Comparison of ENCODE assay signal across 20 cellular contexts in genomic region chr3:145817870-145818483, GRCh38.
DNase-seq lines count a peak whose midpoint lies in the region; ATAC-seq and TF ChIP-seq lines count a peak whose summit lies in the region.
"Had no signal": no experiment of that assay in that cellular context is flagged by ENCODE, and none has a peak within 500 bp of the region (broad histone marks: within the 10 kb centered on the region; RNA-seq: fewer than 3 reads in every experiment).

No MANE protein-coding gene starts in this region.

- no peak overlapping the region for H3K14ac ChIP-seq in H9 (ENCODE audit: insufficient read depth, low read length)

- no peaks in the 10 kb centered on the region for H3K27me3 ChIP-seq in H9 (ENCODE audit: insufficient read depth, low read length)
- no peaks in the 10 kb centered on the region for H3K27me3 ChIP-seq in lower lobe of right lung (ENCODE audit: low read depth)
- H3K27me3 ChIP-seq: breast epithelium, testis had no signal

- H2BK15ac ChIP-seq in H9 (ENCODE audit: low read depth, low read length), result no peak overlapping the region

- no peak overlapping the region for H3K9ac ChIP-seq in H9 (ENCODE audit: extremely low read depth, insufficient read length, low read length)
- H3K9ac ChIP-seq: KMS-11 had no signal

- no peak overlapping the region for H2BK120ac ChIP-seq in H9 (ENCODE audit: low read depth, low read length, poor library complexity, severe bottlenecking)

- 100% methylated on average over 1 of the region's 4 CpGs for WGBS in H9 (ENCODE audit: extremely low coverage, insufficient read length, low lambda C conversion rate)

- H3K79me1 ChIP-seq in H9 (ENCODE audit: insufficient read depth, low read depth, low read length, poor library complexity, severe bottlenecking), result no peaks in the 10 kb centered on the region

- no peaks in the 10 kb centered on the region for H3K79me2 ChIP-seq in H9 (ENCODE audit: insufficient read depth, low read length)

- H3K18ac ChIP-seq in H9 (ENCODE audit: insufficient read length, low read depth, low read length), result no peak overlapping the region

- ATAC-seq in GM18511 (IDR thresholded peaks at IDR 0.05; ENCODE audit: unreplicated experiment) (peak; percentile 74), HG03342 (IDR thresholded peaks at IDR 0.05; ENCODE audit: unreplicated experiment) (peak; percentile 83), lower lobe of right lung (no peak)
- no peak for ATAC-seq in activated naive CD4-positive, alpha-beta T cell treated with anti-CD3 and anti-CD28 coated beads, Interleukin-2, amount 50 U/mL, for 72 hours
- ATAC-seq: activated naive CD8-positive, alpha-beta T cell treated with anti-CD3 and anti-CD28 coated beads, Interleukin-2, amount 50 U/mL, for 24 hours; right cardiac atrium had no signal

- H2BK5ac ChIP-seq in H9 (ENCODE audit: insufficient read length, low read length), result no peak overlapping the region

- no peak overlapping the region for H3K23ac ChIP-seq in H9 (ENCODE audit: insufficient read length, low read depth, low read length)

- H3K36me3 ChIP-seq in lower lobe of right lung, result no peaks in the 10 kb centered on the region
- H3K36me3 ChIP-seq: breast epithelium had no signal

- H3K4me3 ChIP-seq in lower lobe of right lung, result no peak overlapping the region
- H3K4me3 ChIP-seq: breast epithelium, testis had no signal

- DNase-seq in H9 (no peak), iris pigment epithelial cell (ENCODE audit: low read depth) (peak; percentile 0), amniotic stem cell (lab: John Stamatoyannopoulos, UW) (no peak), lower lobe of right lung (no peak), cortex of kidney (lab: John Stamatoyannopoulos, UW) (no peak)
- DNase-seq in activated naive CD4-positive, alpha-beta T cell treated with anti-CD3 and anti-CD28 coated beads, Interleukin-2, amount 50 U/mL, for 72 hours (ENCODE audit: low spot score in 2 of 2), result no peak
- DNase-seq: activated CD4-positive, alpha-beta T cell treated with anti-CD3 and anti-CD28 coated beads for 1 hour; activated naive CD8-positive, alpha-beta T cell treated with anti-CD3 and anti-CD28 coated beads, Interleukin-2, amount 50 U/mL, for 24 hours; GF-D8; naive B cell; NCI-H2029 treated with DMSO at 0.1 percent for 48 hours; NCI-H510A treated with DMSO at 0.1 percent for 48 hours; right cardiac atrium; SW 1271; testis had no signal

- H4K5ac ChIP-seq in H9 (ENCODE audit: insufficient read length, low read depth, low read length), result no peak overlapping the region

- H3K23me2 ChIP-seq in H9 (ENCODE audit: insufficient read length, low read depth, low read length, poor library complexity, severe bottlenecking), result no peaks in the 10 kb centered on the region

- no peak overlapping the region for H3K56ac ChIP-seq in H9 (ENCODE audit: insufficient read length, low read depth, low read length)

- H2AK5ac ChIP-seq in H9 (ENCODE audit: insufficient read length, low read length), result no peak overlapping the region

- peaks cover 15 to 20% of the 10 kb centered on the region in 2 experiments for H3K4me1 Mint-ChIP-seq in H9
- H3K4me1 Mint-ChIP-seq: activated naive CD8-positive, alpha-beta T cell treated with anti-CD3 and anti-CD28 coated beads, Interleukin-2, amount 50 U/mL, for 24 hours; naive B cell had no signal

- no peak overlapping the region for H3T11ph ChIP-seq in H9 (ENCODE audit: low read length)

- H3K27me3 Mint-ChIP-seq in H9 (ENCODE audit: low read depth), result no peaks in the 10 kb centered on the region
- H3K27me3 Mint-ChIP-seq: activated naive CD8-positive, alpha-beta T cell treated with anti-CD3 and anti-CD28 coated beads, Interleukin-2, amount 50 U/mL, for 24 hours; dendritic cell treated with granulocyte-macrophage colony-stimulating factor and Interleukin-4, amounts not matched to agents 40 ng/mL and 50 ng/mL, for 4 days; naive B cell had no signal

- H3K27ac Mint-ChIP-seq in H9, result peak overlapping the region in 2 of 3 experiments; percentile 53 to 90; a peak in 2 of 7 replicates
- no peak overlapping the region for H3K27ac Mint-ChIP-seq in activated naive CD4-positive, alpha-beta T cell treated with anti-CD3 and anti-CD28 coated beads, Interleukin-2, amount 50 U/mL, for 72 hours
- H3K27ac Mint-ChIP-seq: activated naive CD8-positive, alpha-beta T cell treated with anti-CD3 and anti-CD28 coated beads, Interleukin-2, amount 50 U/mL, for 24 hours; dendritic cell treated with granulocyte-macrophage colony-stimulating factor and Interleukin-4, amounts not matched to agents 40 ng/mL and 50 ng/mL, for 4 days; naive B cell had no signal

- peaks cover 2 to 4% of the 10 kb centered on the region in 2 experiments; a peak in 1 of 5 replicates for H3K9me3 Mint-ChIP-seq in H9
- peaks cover 0 to 13% of the 10 kb centered on the region in 2 donors for H3K9me3 Mint-ChIP-seq in activated naive CD4-positive, alpha-beta T cell treated with anti-CD3 and anti-CD28 coated beads, Interleukin-2, amount 50 U/mL, for 72 hours
- H3K9me3 Mint-ChIP-seq: dendritic cell treated with granulocyte-macrophage colony-stimulating factor and Interleukin-4, amounts not matched to agents 40 ng/mL and 50 ng/mL, for 4 days had no signal

- no peak overlapping the region for H4K8ac ChIP-seq in H9 (replicated peaks; ENCODE audit: insufficient read length, low read depth, low read length)

- H4K91ac ChIP-seq in H9 (ENCODE audit: insufficient read length, low read depth, low read length), result no peak overlapping the region

- H3K4ac ChIP-seq in H9 (ENCODE audit: low read depth, low read length), result no peak overlapping the region

- H3K4me3 Mint-ChIP-seq in H9, result no peak overlapping the region
- H3K4me3 Mint-ChIP-seq: activated naive CD8-positive, alpha-beta T cell treated with anti-CD3 and anti-CD28 coated beads, Interleukin-2, amount 50 U/mL, for 24 hours; dendritic cell treated with granulocyte-macrophage colony-stimulating factor and Interleukin-4, amounts not matched to agents 40 ng/mL and 50 ng/mL, for 4 days; naive B cell had no signal

- H2BK12ac ChIP-seq in H9 (ENCODE audit: insufficient read length, low read depth, low read length), result no peak overlapping the region

- H3K9me3 ChIP-seq in H9 (ENCODE audit: control insufficient read depth, low read depth, low read length) (no peaks in the 10 kb centered on the region), lower lobe of right lung (no peaks in the 10 kb centered on the region)
- H3K9me3 ChIP-seq: breast epithelium, testis had no signal

- intact Hi-C loops in lower lobe of right lung (cut with DNase I), result no loop called here

- H3K27ac ChIP-seq in H9 (ENCODE audit: insufficient read length, low read depth, low read length) (no peak overlapping the region), lower lobe of right lung (no peak overlapping the region)
- H3K27ac ChIP-seq: breast epithelium, KMS-11, testis had no signal

- no peak overlapping the region for H3K4me2 ChIP-seq in H9 (ENCODE audit: insufficient read depth, insufficient read length, low read length)
- H3K4me2 ChIP-seq: KMS-11 had no signal

- H2AFZ ChIP-seq in H9 (ENCODE audit: low read length), result no peak overlapping the region

- H3K36me3 Mint-ChIP-seq in H9 (ENCODE audit: insufficient read depth in 1 of 3, low read depth in 3 of 3), result peaks cover 0 to 2% (median 0%) of the 10 kb centered on the region in 3 experiments; a peak in 1 of 7 replicates
- no peaks in the 10 kb centered on the region for H3K36me3 Mint-ChIP-seq in activated naive CD4-positive, alpha-beta T cell treated with anti-CD3 and anti-CD28 coated beads, Interleukin-2, amount 50 U/mL, for 72 hours
- H3K36me3 Mint-ChIP-seq: naive B cell had no signal

- H4K20me1 ChIP-seq in H9 (ENCODE audit: control insufficient read depth, insufficient read depth, insufficient read length), result no peaks in the 10 kb centered on the region

- H2BK20ac ChIP-seq in H9 (ENCODE audit: low read depth, low read length, poor library complexity, severe bottlenecking), result no peak overlapping the region

- H3K4me1 ChIP-seq in H9 (ENCODE audit: insufficient read depth, low read length) (no peaks in the 10 kb centered on the region), lower lobe of right lung (no peaks in the 10 kb centered on the region)
- H3K4me1 ChIP-seq: breast epithelium, testis had no signal

- TF ChIP-seq CTCF in H9 (conservative IDR thresholded peaks at IDR 0.05) (no peak), lower lobe of right lung (IDR thresholded peaks at IDR 0.05) (no peak)

Comparison
In these comparisons a context has a peak if more than half of its experiments do, and no peak if none do; other contexts are left out.
1. ATAC-seq: peak in GM18511 (single experiment) and HG03342 (single experiment); none in activated naive CD4-positive, alpha-beta T cell treated with anti-CD3 and anti-CD28 coated beads, Interleukin-2, amount 50 U/mL, for 72 hours (0 of 2) and lower lobe of right lung (0 of 2).
2. H3K27ac Mint-ChIP-seq: peak in H9 (2 of 3); none in activated naive CD4-positive, alpha-beta T cell treated with anti-CD3 and anti-CD28 coated beads, Interleukin-2, amount 50 U/mL, for 72 hours (0 of 2).